ENCODE assay signal across 17 cellular contexts in the genomic region with DNA sequence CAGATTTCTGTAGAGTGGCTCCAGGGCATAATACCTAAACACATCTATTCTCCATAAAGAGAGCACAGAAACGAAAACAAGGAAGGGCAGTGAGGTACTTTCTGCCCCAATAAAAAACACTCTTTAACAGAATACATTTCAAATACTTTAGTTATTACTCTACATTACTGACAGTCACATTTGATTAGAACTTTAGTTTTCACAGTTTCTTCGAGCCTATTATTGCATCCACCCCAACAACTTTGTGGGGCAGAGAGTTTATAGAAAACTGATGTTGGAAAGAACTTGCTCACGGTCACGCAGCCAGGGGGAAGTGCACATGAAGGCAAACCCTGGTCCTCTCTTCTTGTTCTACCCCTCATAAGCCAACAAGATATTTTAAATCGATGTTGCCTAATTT. TPM values are rescaled to one million over a fixed set of nuclear protein-coding genes. Genes with fewer than 3 reads are reported as not detected.
A peak's percentile ranks its signal among the peaks of the same experiment; 100 is the strongest.
DNase-seq lines count a peak whose midpoint lies in the region; ATAC-seq and TF ChIP-seq lines count a peak whose summit lies in the region.
"Had no signal": no experiment of that assay in that cellular context is flagged by ENCODE, and none has a peak within 500 bp of the region (broad histone marks: within the 10 kb centered on the region; RNA-seq: fewer than 3 reads in every experiment).

No MANE protein-coding gene starts in this region.

- no peak for TF ChIP-seq CTCF in activated CD8-positive, alpha-beta T cell treated with anti-CD3 and anti-CD28 coated beads for 36 hours (IDR thresholded peaks at IDR 0.05)
- TF ChIP-seq CTCF in HCT116 (IDR thresholded peaks at IDR 0.05 in 2 of 3, conservative IDR thresholded peaks at IDR 0.05 in 1 of 3; ENCODE audit: borderline replicate concordance in 1 of 3, insufficient read depth in 1 of 3, low read depth in 2 of 3, low read length in 2 of 3) (no peak), GM23338 (conservative IDR thresholded peaks at IDR 0.05; ENCODE audit: low read depth in 2 of 2) (no peak)

- H3K4me2 ChIP-seq in HCT116 (ENCODE audit: low read length) = no peak overlapping the region
- H3K4me2 ChIP-seq in GM23338 = no peak overlapping the region
- H3K4me2 ChIP-seq: BLaER1 treated with 17β-estradiol and CSF1 and Interleukin-3, amounts not matched to agents 10 nM and 100 nM had no signal

- H3K4me3 ChIP-seq in HCT116 (replicated peaks in 1 of 2; ENCODE audit: low read depth in 1 of 2, low read length in 2 of 2) (no peak overlapping the region), GM23338 (no peak overlapping the region)
- H3K4me3 ChIP-seq: BLaER1 treated with 17β-estradiol and CSF1 and Interleukin-3, amounts not matched to agents 10 nM and 100 nM; GM23248 had no signal

- RAD21 ChIA-PET in HCT116 (lab: Charles Lee; ENCODE audit: low non-redundant PET in 1 of 2, low total read pairs in 2 of 2, uncharacterized antibody in 2 of 2, unreplicated experiment in 2 of 2) = no interaction called here

- POLR2A ChIA-PET in activated CD8-positive, alpha-beta T cell treated with anti-CD3 and anti-CD28 coated beads for 36 hours (lab: Charles Lee) = interaction anchor here (1.1 to 1.7 kb wide), 3 partner anchors 8 to 31 kb away, joined by 3 to 5 read pairs (median 4); no protein-coding TSS in a partner anchor
- POLR2A ChIA-PET in activated CD8-positive, alpha-beta T cell treated with anti-CD3 and anti-CD28 coated beads, Interleukin-2, amount 10 ng/mL, durations not matched to agents 7 days and 5 days (lab: Charles Lee) = interaction anchor here (1.2 kb wide), 1 partner anchor 8 kb away, joined by 6 read pairs; no protein-coding TSS in a partner anchor
- POLR2A ChIA-PET in HCT116 (lab: Charles Lee) = no interaction called here

- H3K9ac ChIP-seq in HCT116 (ENCODE audit: low read length) = no peak overlapping the region
- H3K9ac ChIP-seq: BLaER1 treated with 17β-estradiol and CSF1 and Interleukin-3, amounts not matched to agents 10 nM and 100 nM; GM23248 had no signal

- DNase-seq in activated CD8-positive, alpha-beta T cell treated with anti-CD3 and anti-CD28 coated beads for 36 hours = no peak
- DNase-seq in activated CD8-positive, alpha-beta T cell treated with anti-CD3 and anti-CD28 coated beads, Interleukin-2, amount 10 ng/mL, durations not matched to agents 7 days and 5 days = no peak
- DNase-seq in HCT116 (ENCODE audit: low read depth, low spot score) (no peak), posterior vena cava (ENCODE audit: low spot score) (no peak), GM23338 (ENCODE audit: low spot score) (no peak)
- DNase-seq in stimulated activated effector memory CD8-positive, alpha-beta T cell treated with anti-CD3 and anti-CD28 coated beads, Interleukin-12 subunit alpha, Interleukin-12 subunit beta, amount 100 ng/mL, for 72 hours (ENCODE audit: low spot score in 2 of 2) = no peak
- no peak for DNase-seq in stimulated activated naive CD4-positive, alpha-beta T cell treated with Interleukin-2 at 50 U/mL for 16 hours (lab: John Stamatoyannopoulos, UW)
- DNase-seq: 8988T; AML-193; CD4-positive, alpha-beta memory T cell; DMS153; DMS79 treated with DMSO at 0.1 percent for 48 hours; GM23248; H7 had no signal

- no peaks in the 10 kb centered on the region for H3K4me1 ChIP-seq in HCT116 (ENCODE audit: control insufficient read depth in 1 of 2, insufficient read depth in 2 of 2, low read length in 2 of 2)
- no peaks in the 10 kb centered on the region for H3K4me1 ChIP-seq in GM23338 (ENCODE audit: insufficient read depth)

- no peak for TF ChIP-seq RAD21 in HCT116 (IDR thresholded peaks at IDR 0.05; ENCODE audit: low read depth)

- no peaks in the 10 kb centered on the region for H3K9me3 ChIP-seq in HCT116 (ENCODE audit: control insufficient read depth in 1 of 2, insufficient read depth in 1 of 2, low read depth in 1 of 2, low read length in 2 of 2)

- intact Hi-C loops in activated CD8-positive, alpha-beta T cell treated with anti-CD3 and anti-CD28 coated beads for 36 hours (cut with micrococcal nuclease) = no loop called here
- intact Hi-C loops in HCT116 (cut with micrococcal nuclease) (no loop called here), posterior vena cava (cut with DNase I) (no loop called here)

- H3K4me1 Mint-ChIP-seq in activated CD8-positive, alpha-beta T cell treated with anti-CD3 and anti-CD28 coated beads for 36 hours (ENCODE audit: low read depth) = peaks cover 26% of the 10 kb centered on the region
- peaks cover 3% of the 10 kb centered on the region for H3K4me1 Mint-ChIP-seq in activated CD8-positive, alpha-beta T cell treated with anti-CD3 and anti-CD28 coated beads, Interleukin-2, amount 10 ng/mL, durations not matched to agents 7 days and 5 days (ENCODE audit: low read depth)
- H3K4me1 Mint-ChIP-seq in activated T-helper 17 cell treated with anti-CD3 and anti-CD28 coated beads, Interleukin-2, amount 50 U/mL, for 72 hours = peaks cover 4% of the 10 kb centered on the region
- peaks cover 21% of the 10 kb centered on the region for H3K4me1 Mint-ChIP-seq in stimulated activated effector memory CD8-positive, alpha-beta T cell treated with anti-CD3 and anti-CD28 coated beads, Interleukin-12 subunit alpha, Interleukin-12 subunit beta, amount 100 ng/mL, for 72 hours
- H3K4me1 Mint-ChIP-seq in GM23338 = no peaks in the 10 kb centered on the region

- 0 out of 2 replicates have a peak, but pooled peaks cover 3% of the 10 kb centered on the region for H3K79me2 ChIP-seq in HCT116 (ENCODE audit: insufficient read depth, low read length)
- H3K79me2 ChIP-seq in GM23338 (replicated peaks; ENCODE audit: insufficient read depth) = no peaks in the 10 kb centered on the region; the same call in 1 of the 2 replicates

- peaks cover 51% of the 10 kb centered on the region for H3K36me3 Mint-ChIP-seq in activated CD8-positive, alpha-beta T cell treated with anti-CD3 and anti-CD28 coated beads for 36 hours (ENCODE audit: low read depth)
- H3K36me3 Mint-ChIP-seq in activated CD8-positive, alpha-beta T cell treated with anti-CD3 and anti-CD28 coated beads, Interleukin-2, amount 10 ng/mL, durations not matched to agents 7 days and 5 days (ENCODE audit: low read depth) = peaks cover 46% of the 10 kb centered on the region
- H3K36me3 Mint-ChIP-seq in activated T-helper 17 cell treated with anti-CD3 and anti-CD28 coated beads, Interleukin-2, amount 50 U/mL, for 72 hours (ENCODE audit: low read depth) = peaks cover 90% of the 10 kb centered on the region
- H3K36me3 Mint-ChIP-seq in stimulated activated effector memory CD8-positive, alpha-beta T cell treated with anti-CD3 and anti-CD28 coated beads, Interleukin-12 subunit alpha, Interleukin-12 subunit beta, amount 100 ng/mL, for 72 hours = peaks cover 74% of the 10 kb centered on the region
- peaks cover 24% of the 10 kb centered on the region; the same call in 2 of the 3 replicates for H3K36me3 Mint-ChIP-seq in GM23338 (ENCODE audit: low read depth)

- H3K4me3 Mint-ChIP-seq in activated CD8-positive, alpha-beta T cell treated with anti-CD3 and anti-CD28 coated beads for 36 hours = no peak overlapping the region
- no peak overlapping the region for H3K4me3 Mint-ChIP-seq in activated CD8-positive, alpha-beta T cell treated with anti-CD3 and anti-CD28 coated beads, Interleukin-2, amount 10 ng/mL, durations not matched to agents 7 days and 5 days
- H3K4me3 Mint-ChIP-seq in activated T-helper 17 cell treated with anti-CD3 and anti-CD28 coated beads, Interleukin-2, amount 50 U/mL, for 72 hours = no peak overlapping the region
- no peak overlapping the region for H3K4me3 Mint-ChIP-seq in stimulated activated effector memory CD8-positive, alpha-beta T cell treated with anti-CD3 and anti-CD28 coated beads, Interleukin-12 subunit alpha, Interleukin-12 subunit beta, amount 100 ng/mL, for 72 hours
- no peak overlapping the region for H3K4me3 Mint-ChIP-seq in GM23338
- H3K4me3 Mint-ChIP-seq: CD4-positive, alpha-beta memory T cell had no signal

- CTCF ChIA-PET in activated CD8-positive, alpha-beta T cell treated with anti-CD3 and anti-CD28 coated beads for 36 hours (lab: Charles Lee) = no interaction called here
- CTCF ChIA-PET in activated CD8-positive, alpha-beta T cell treated with anti-CD3 and anti-CD28 coated beads, Interleukin-2, amount 10 ng/mL, durations not matched to agents 7 days and 5 days (lab: Charles Lee) = no interaction called here
- CTCF ChIA-PET in HCT116 (lab: Charles Lee) = no interaction called here

- H3K9me3 Mint-ChIP-seq in activated CD8-positive, alpha-beta T cell treated with anti-CD3 and anti-CD28 coated beads for 36 hours = peaks cover 3% of the 10 kb centered on the region
- H3K9me3 Mint-ChIP-seq in activated CD8-positive, alpha-beta T cell treated with anti-CD3 and anti-CD28 coated beads, Interleukin-2, amount 10 ng/mL, durations not matched to agents 7 days and 5 days (ENCODE audit: insufficient read depth) = no peaks in the 10 kb centered on the region
- H3K9me3 Mint-ChIP-seq in activated T-helper 17 cell treated with anti-CD3 and anti-CD28 coated beads, Interleukin-2, amount 50 U/mL, for 72 hours = no peaks in the 10 kb centered on the region
- H3K9me3 Mint-ChIP-seq in stimulated activated effector memory CD8-positive, alpha-beta T cell treated with anti-CD3 and anti-CD28 coated beads, Interleukin-12 subunit alpha, Interleukin-12 subunit beta, amount 100 ng/mL, for 72 hours = no peaks in the 10 kb centered on the region
- H3K9me3 Mint-ChIP-seq in GM23338 = peaks cover 3% of the 10 kb centered on the region; the same call in 1 of the 3 replicates
- H3K9me3 Mint-ChIP-seq: CD4-positive, alpha-beta memory T cell had no signal

- H3K36me3 ChIP-seq in HCT116 (ENCODE audit: control insufficient read depth in 1 of 2, insufficient read depth in 2 of 2, low read length in 2 of 2) (peaks cover 0 to 2% of the 10 kb centered on the region in 2 experiments; a peak in 2 of 4 replicates), GM23338 (ENCODE audit: insufficient read depth) (no peaks in the 10 kb centered on the region)

- H3K27ac Mint-ChIP-seq in activated CD8-positive, alpha-beta T cell treated with anti-CD3 and anti-CD28 coated beads for 36 hours = peak overlapping the region; percentile 20
- no peak overlapping the region for H3K27ac Mint-ChIP-seq in activated CD8-positive, alpha-beta T cell treated with anti-CD3 and anti-CD28 coated beads, Interleukin-2, amount 10 ng/mL, durations not matched to agents 7 days and 5 days
- H3K27ac Mint-ChIP-seq in activated T-helper 17 cell treated with anti-CD3 and anti-CD28 coated beads, Interleukin-2, amount 50 U/mL, for 72 hours = peak overlapping the region; percentile 17
- peak overlapping the region; percentile 56 for H3K27ac Mint-ChIP-seq in stimulated activated effector memory CD8-positive, alpha-beta T cell treated with anti-CD3 and anti-CD28 coated beads, Interleukin-12 subunit alpha, Interleukin-12 subunit beta, amount 100 ng/mL, for 72 hours
- H3K27ac Mint-ChIP-seq in GM23338 = no peak overlapping the region

- no peaks in the 10 kb centered on the region for H3K9me2 ChIP-seq in HCT116 (ENCODE audit: insufficient read depth)
- H3K9me2 ChIP-seq in GM23338 (ENCODE audit: insufficient read depth) = no peaks in the 10 kb centered on the region

- H3K27me3 ChIP-seq in HCT116 (ENCODE audit: insufficient read depth, low read length) = no peaks in the 10 kb centered on the region
- H3K27me3 ChIP-seq in GM23338 (ENCODE audit: insufficient read depth) = no peaks in the 10 kb centered on the region
- H3K27me3 ChIP-seq: BLaER1 treated with 17β-estradiol and CSF1 and Interleukin-3, amounts not matched to agents 10 nM and 100 nM had no signal

- ATAC-seq in activated CD8-positive, alpha-beta T cell treated with anti-CD3 and anti-CD28 coated beads for 36 hours = no peak
- no peak for ATAC-seq in activated CD8-positive, alpha-beta T cell treated with anti-CD3 and anti-CD28 coated beads, Interleukin-2, amount 10 ng/mL, durations not matched to agents 7 days and 5 days
- ATAC-seq in HCT116 = no peak
- ATAC-seq in activated T-helper 17 cell treated with anti-CD3 and anti-CD28 coated beads, Interleukin-2, amount 50 U/mL, for 72 hours (replicated peaks) = no peak
- ATAC-seq in stimulated activated effector memory CD8-positive, alpha-beta T cell treated with anti-CD3 and anti-CD28 coated beads, Interleukin-12 subunit alpha, Interleukin-12 subunit beta, amount 100 ng/mL, for 72 hours = no peak
- ATAC-seq in GM23338 = no peak

- H3K27ac ChIP-seq in HCT116 (ENCODE audit: low read depth, low read length) = no peak overlapping the region
- no peak overlapping the region for H3K27ac ChIP-seq in GM23338 (ENCODE audit: low read depth)
- H3K27ac ChIP-seq: BLaER1 treated with 17β-estradiol and CSF1 and Interleukin-3, amounts not matched to agents 10 nM and 100 nM; GM23248 had no signal

- TF ChIP-seq POLR2A in HCT116 (IDR thresholded peaks at IDR 0.05; ENCODE audit: borderline replicate concordance, extremely low read depth, insufficient read depth, insufficient read length) = no peak

- H3F3A ChIP-seq in GM23338 (replicated peaks; ENCODE audit: low read depth) = no peaks in the 10 kb centered on the region

- H4K20me1 ChIP-seq in HCT116 (ENCODE audit: insufficient read depth) (no peaks in the 10 kb centered on the region), GM23338 (replicated peaks; ENCODE audit: insufficient read depth) (no peaks in the 10 kb centered on the region; the same call in 1 of the 2 replicates)

- TSS peak; percentile 3 for BruUV-seq in HCT116 (replicated peaks; lab: Mats Ljungman, UMichigan)

- H3K27me3 Mint-ChIP-seq in activated CD8-positive, alpha-beta T cell treated with anti-CD3 and anti-CD28 coated beads for 36 hours = no peaks in the 10 kb centered on the region
- H3K27me3 Mint-ChIP-seq in activated CD8-positive, alpha-beta T cell treated with anti-CD3 and anti-CD28 coated beads, Interleukin-2, amount 10 ng/mL, durations not matched to agents 7 days and 5 days (ENCODE audit: low read depth) = no peaks in the 10 kb centered on the region
- H3K27me3 Mint-ChIP-seq in activated T-helper 17 cell treated with anti-CD3 and anti-CD28 coated beads, Interleukin-2, amount 50 U/mL, for 72 hours = no peaks in the 10 kb centered on the region
- no peaks in the 10 kb centered on the region for H3K27me3 Mint-ChIP-seq in GM23338 (ENCODE audit: insufficient read depth, low read depth, poor library complexity)
- H3K27me3 Mint-ChIP-seq: CD4-positive, alpha-beta memory T cell had no signal

- H2AFZ ChIP-seq in HCT116 (ENCODE audit: low read depth, low read length, poor library complexity, severe bottlenecking) (no peak overlapping the region), GM23338 (no peak overlapping the region)
- H2AFZ ChIP-seq: GM23248 had no signal

RNA-seq across cellular contexts. Expression of gene VPS39, which starts 9.0 kb away (rescaled TPM):
- total RNA-seq in activated CD8-positive, alpha-beta T cell treated with anti-CD3 and anti-CD28 coated beads for 36 hours = 10 to 100 TPM; 47.3 to 49.8 TPM
- 10 to 100 TPM; 61.0 to 65.7 TPM for total RNA-seq in activated CD8-positive, alpha-beta T cell treated with anti-CD3 and anti-CD28 coated beads, Interleukin-2, amount 10 ng/mL, durations not matched to agents 7 days and 5 days
- total RNA-seq in HCT116 (2021; ENCODE audit: unreplicated experiment) = 40.1 TPM
- 22.9 and 23.9 TPM in 2 replicates for polyA plus RNA-seq in HCT116 (2012)
- total RNA-seq in activated T-helper 17 cell treated with anti-CD3 and anti-CD28 coated beads, Interleukin-2, amount 50 U/mL, for 72 hours = 10 to 100 TPM; 54.6 to 73.6 TPM
- 10 to 100 TPM; 48.4 to 58.0 TPM for total RNA-seq in posterior vena cava
- total RNA-seq in GM23338 (2014; rRNA removed; shearing (Covaris generic)) = 45.1 and 46.1 TPM in 2 replicates
- polyA plus RNA-seq in GM23338 (2016; fragmentation: Nextera tagmentation; extraction: Ambion mirVana) = 14.1 and 14.9 TPM in 2 replicates

RNA-seq across cellular contexts. Expression of gene PLA2G4F, which starts 42.7 kb away (rescaled TPM):
- total RNA-seq in activated CD8-positive, alpha-beta T cell treated with anti-CD3 and anti-CD28 coated beads for 36 hours = not detected
- not detected for total RNA-seq in activated CD8-positive, alpha-beta T cell treated with anti-CD3 and anti-CD28 coated beads, Interleukin-2, amount 10 ng/mL, durations not matched to agents 7 days and 5 days
- total RNA-seq in HCT116 (2021; ENCODE audit: unreplicated experiment) = 0.05 TPM
- polyA plus RNA-seq in HCT116 (2012) = 0.44 and 0.67 TPM in 2 replicates
- not detected for total RNA-seq in activated T-helper 17 cell treated with anti-CD3 and anti-CD28 coated beads, Interleukin-2, amount 50 U/mL, for 72 hours
- not detected for total RNA-seq in posterior vena cava
- not detected in 2 replicates for total RNA-seq in GM23338 (2014; rRNA removed; shearing (Covaris generic))
- polyA plus RNA-seq in GM23338 (2016; fragmentation: Nextera tagmentation; extraction: Ambion mirVana) = not detected in 2 replicates
- total RNA-seq: CD4-positive, alpha-beta memory T cell; GM23248; H7; HT1080 had no signal
- polyA plus RNA-seq: CD4-positive, alpha-beta memory T cell; GM23248 had no signal

Comparison
In these comparisons a context has a peak if more than half of its experiments do, and no peak if none do; other contexts are left out.
1. H3K27ac Mint-ChIP-seq: peak in activated CD8-positive, alpha-beta T cell treated with anti-CD3 and anti-CD28 coated beads for 36 hours (single experiment), activated T-helper 17 cell treated with anti-CD3 and anti-CD28 coated beads, Interleukin-2, amount 50 U/mL, for 72 hours (single experiment) and stimulated activated effector memory CD8-positive, alpha-beta T cell treated with anti-CD3 and anti-CD28 coated beads, Interleukin-12 subunit alpha, Interleukin-12 subunit beta, amount 100 ng/mL, for 72 hours (single experiment); none in activated CD8-positive, alpha-beta T cell treated with anti-CD3 and anti-CD28 coated beads, Interleukin-2, amount 10 ng/mL, durations not matched to agents 7 days and 5 days (single experiment) and GM23338 (single experiment).